ENCODE assay signal across 8 cellular contexts in genomic region chr15:36235173-36235572, GRCh38.
"Had no signal": no experiment of that assay in that cellular context is flagged by ENCODE, and none has a peak within 500 bp of the region (broad histone marks: within the 10 kb centered on the region; RNA-seq: fewer than 3 reads in every experiment).

No MANE protein-coding gene starts in this region.

- H3K4me3 ChIP-seq: HAP-1, K562 had no signal

- H3K4me1 ChIP-seq: HAP-1 had no signal

- H3K9me3 ChIP-seq: HAP-1 had no signal

- DNase-seq: GOT3, H7, HFFc6, IMR-90, KG1 had no signal

- ATAC-seq: HCT116, K562 had no signal

- H3K36me3 ChIP-seq: HAP-1 had no signal
